Comparison of ENCODE assay signal across 20 cellular contexts in the genomic region with DNA sequence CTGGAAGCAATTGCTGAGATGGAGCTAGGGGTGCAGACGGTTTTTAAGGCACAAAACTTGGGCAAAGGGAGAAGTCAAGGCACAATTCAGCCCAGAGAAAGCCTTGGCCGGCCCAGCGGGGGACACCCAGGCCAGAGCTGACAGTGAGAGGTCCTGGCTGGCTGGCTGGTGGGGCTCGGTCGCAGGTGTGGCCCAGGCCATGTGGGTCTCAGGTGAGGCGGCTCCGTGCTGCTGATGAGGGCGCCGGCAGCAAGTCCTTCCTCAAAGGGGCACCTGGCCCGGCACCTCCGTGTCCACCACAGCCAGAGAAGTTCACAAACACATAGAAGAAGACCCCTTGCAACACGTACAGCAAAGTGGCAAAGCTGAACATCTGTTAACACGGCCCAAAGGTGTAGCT. TPM values are rescaled to one million over a fixed set of nuclear protein-coding genes. Genes with fewer than 3 reads are reported as not detected.
"Had no signal": no experiment of that assay in that cellular context is flagged by ENCODE, and none has a peak within 500 bp of the region (broad histone marks: within the 10 kb centered on the region; RNA-seq: fewer than 3 reads in every experiment).

No MANE protein-coding gene starts in this region.

- DNase-seq: cerebellar nuclear complex; colonic mucosa; cortex of kidney; effector CD4-positive, alpha-beta T cell; effector memory CD4-positive, alpha-beta T cell; foreskin keratinocyte; heart left ventricle; hypothalamus; kidney; kidney glomerular epithelial cell; left colon; left ventricle myocardium superior; lower lobe of right lung; mesendoderm; midbrain had no signal

- H3K27ac ChIP-seq: colonic mucosa, esophagus muscularis mucosa, foreskin keratinocyte, gastroesophageal sphincter, heart left ventricle, hepatocyte, lower lobe of right lung had no signal

- H3K27me3 ChIP-seq: esophagus muscularis mucosa, foreskin keratinocyte, gastroesophageal sphincter, heart left ventricle, hepatocyte had no signal

- H3K36me3 ChIP-seq: colonic mucosa, esophagus muscularis mucosa, gastroesophageal sphincter, heart left ventricle, lower lobe of right lung had no signal

- H3K4me3 ChIP-seq: colonic mucosa, esophagus muscularis mucosa, gastroesophageal sphincter, heart left ventricle, hepatocyte, lower lobe of right lung had no signal

- H3K4me1 ChIP-seq: colonic mucosa, esophagus muscularis mucosa, foreskin keratinocyte, gastroesophageal sphincter, heart left ventricle, lower lobe of right lung had no signal

- ATAC-seq: foreskin keratinocyte, gastroesophageal sphincter, heart left ventricle, left colon, left lobe of liver, left ventricle myocardium superior, lower lobe of right lung had no signal

- H3K4me2 ChIP-seq: hepatocyte had no signal

- H3K9me3 ChIP-seq: colonic mucosa, esophagus muscularis mucosa, gastroesophageal sphincter, lower lobe of right lung had no signal

- H2AFZ ChIP-seq: hepatocyte had no signal

RNA-seq across cellular contexts. Expression of gene LDLRAD4, which starts 54.2 kb away (rescaled TPM):
- total RNA-seq: fibroblast of lung, foreskin keratinocyte had no signal
- polyA plus RNA-seq: fibroblast of lung, foreskin keratinocyte had no signal
